Comparison of ENCODE assay signal across 24 cellular contexts in the genomic region with DNA sequence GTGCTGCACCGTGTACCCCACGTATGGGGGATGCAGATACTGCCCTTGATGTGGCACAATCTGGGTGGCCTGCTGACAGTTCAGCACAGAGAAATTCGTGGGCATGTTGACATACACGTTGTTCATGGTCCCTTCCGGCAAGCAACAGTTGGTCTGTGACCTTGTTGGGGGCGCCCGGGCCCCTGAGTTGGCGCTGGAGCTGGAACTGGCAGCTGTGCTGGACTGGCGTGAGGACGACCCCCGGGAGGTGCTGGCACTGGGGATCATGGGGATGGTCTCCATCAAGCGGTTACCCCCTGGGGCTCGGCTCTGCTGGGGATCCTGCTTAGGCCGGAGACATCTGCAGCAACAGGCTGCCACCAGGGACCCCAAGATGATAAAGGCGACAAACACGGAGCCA. TPM values are rescaled to one million over a fixed set of nuclear protein-coding genes. Genes with fewer than 3 reads are reported as not detected.
"Had no signal": no experiment of that assay in that cellular context is flagged by ENCODE, and none has a peak within 500 bp of the region (broad histone marks: within the 10 kb centered on the region; RNA-seq: fewer than 3 reads in every experiment).

No MANE protein-coding gene starts in this region.

- H3K9me3 Mint-ChIP-seq: dendritic cell treated with granulocyte-macrophage colony-stimulating factor and Interleukin-4, amounts not matched to agents 40 ng/mL and 50 ng/mL, for 4 days; stimulated activated naive CD8-positive, alpha-beta T cell treated with anti-CD3 and anti-CD28 coated beads, Interleukin-15, amount 100 ng/mL, for 72 hours had no signal

- H3K27me3 ChIP-seq: thyroid gland had no signal

- DNase-seq: colonic mucosa; effector CD8-positive, alpha-beta T cell; esophagus squamous epithelium; head of caudate nucleus; kidney; mesendoderm; midbrain; naive thymus-derived CD4-positive, alpha-beta T cell; right lobe of liver; small intestine; stimulated activated CD4-positive, alpha-beta T cell treated with anti-CD3 and anti-CD28 coated beads, Interleukin-15, amount 100 ng/mL, for 24 hours; stimulated activated CD4-positive, alpha-beta T cell treated with anti-CD3 and anti-CD28 coated beads, Interleukin-2, amount 100 ng/mL, for 48 hours; stimulated activated naive CD4-positive, alpha-beta T cell; stimulated activated naive CD8-positive, alpha-beta T cell treated with anti-CD3 and anti-CD28 coated beads, Interleukin-15, amount 100 ng/mL, for 72 hours; thyroid gland; trophoblast cell had no signal

- H3K4me1 ChIP-seq: colonic mucosa, parathyroid adenoma, right lobe of liver had no signal

- ATAC-seq: left lobe of liver; naive thymus-derived CD4-positive, alpha-beta T cell; right lobe of liver; stimulated activated naive CD8-positive, alpha-beta T cell treated with anti-CD3 and anti-CD28 coated beads, Interleukin-15, amount 100 ng/mL, for 72 hours had no signal

- H3K4me3 Mint-ChIP-seq: dendritic cell treated with granulocyte-macrophage colony-stimulating factor and Interleukin-4, amounts not matched to agents 40 ng/mL and 50 ng/mL, for 4 days; stimulated activated naive CD8-positive, alpha-beta T cell treated with anti-CD3 and anti-CD28 coated beads, Interleukin-15, amount 100 ng/mL, for 72 hours had no signal

- H3K9ac ChIP-seq: parathyroid adenoma had no signal

- H3K27ac ChIP-seq: colonic mucosa, esophagus squamous epithelium, neutrophil, parathyroid adenoma, right lobe of liver, thyroid gland, vagina had no signal

- H3K27ac Mint-ChIP-seq: dendritic cell treated with granulocyte-macrophage colony-stimulating factor and Interleukin-4, amounts not matched to agents 40 ng/mL and 50 ng/mL, for 4 days; progenitor cell of endocrine pancreas; stimulated activated naive CD8-positive, alpha-beta T cell treated with anti-CD3 and anti-CD28 coated beads, Interleukin-15, amount 100 ng/mL, for 72 hours had no signal

- H3K9me3 ChIP-seq: colonic mucosa, esophagus squamous epithelium, neutrophil, right lobe of liver, thyroid gland, vagina had no signal

- H3K36me3 ChIP-seq: colonic mucosa, esophagus squamous epithelium, neutrophil, right lobe of liver, vagina had no signal

- H2AFZ ChIP-seq: parathyroid adenoma had no signal

- H3K4me3 ChIP-seq: colonic mucosa, esophagus squamous epithelium, lung, right lobe of liver, thyroid gland, vagina had no signal

RNA-seq across cellular contexts. Expression of a gene that starts 5.2 kb away (rescaled TPM):
- total RNA-seq: left lobe of liver, vagina had no signal
- polyA plus RNA-seq: liver had no signal
